ENCODE assay signal across 27 cellular contexts in the genomic region with DNA sequence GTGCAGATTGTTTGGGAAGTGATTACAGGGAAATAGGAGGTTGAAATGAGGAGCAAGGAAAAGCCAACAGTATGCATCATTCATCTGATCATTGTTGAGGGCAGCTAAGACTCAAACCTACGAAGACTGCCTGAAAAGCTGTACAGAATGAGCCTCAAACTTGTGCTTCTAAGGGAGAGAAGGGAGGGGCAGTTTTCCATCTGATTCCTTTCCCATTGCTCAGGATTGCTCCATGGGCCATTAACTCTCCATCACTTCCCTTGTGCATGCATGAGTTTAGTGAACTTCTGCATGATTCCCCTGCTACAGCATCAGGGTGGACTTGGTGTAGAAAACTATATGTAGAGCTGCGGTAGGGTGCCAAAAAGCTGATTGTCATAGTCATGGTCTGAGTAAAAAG.
"Had no signal": no experiment of that assay in that cellular context is flagged by ENCODE, and none has a peak within 500 bp of the region (broad histone marks: within the 10 kb centered on the region; RNA-seq: fewer than 3 reads in every experiment).

No MANE protein-coding gene starts in this region.

- H3K27ac Mint-ChIP-seq: activated CD4-positive, alpha-beta memory T cell treated with anti-CD3 and anti-CD28 coated beads for 36 hours; activated CD4-positive, alpha-beta T cell treated with anti-CD3 and anti-CD28 coated beads for 36 hours; activated CD4-positive, alpha-beta T cell treated with anti-CD3 and anti-CD28 coated beads, Interleukin-2, amount 10 ng/mL, durations not matched to agents 24 days and 14 days; activated CD8-positive, alpha-beta memory T cell treated with anti-CD3 and anti-CD28 coated beads, Interleukin-2, amount 10 ng/mL, durations not matched to agents 7 days and 5 days; activated CD8-positive, alpha-beta T cell treated with anti-CD3 and anti-CD28 coated beads, Interleukin-2, amount 10 ng/mL, durations not matched to agents 7 days and 5 days; activated naive CD4-positive, alpha-beta T cell treated with anti-CD3 and anti-CD28 coated beads, Interleukin-2, amount 10 ng/mL, durations not matched to agents 7 days and 5 days; activated naive CD4-positive, alpha-beta T cell treated with anti-CD3 and anti-CD28 coated beads, Interleukin-2, amount 50 U/mL, for 72 hours; activated naive CD8-positive, alpha-beta T cell treated with anti-CD3 and anti-CD28 coated beads, Interleukin-2, amount 10 ng/mL, durations not matched to agents 7 days and 5 days; activated T-cell treated with anti-CD3 and anti-CD28 coated beads, Interleukin-2, amount 50 U/mL, for 24 hours; activated T-cell treated with anti-CD3 and anti-CD28 coated beads, Interleukin-2, amount 50 U/mL, for 72 hours; dendritic cell treated with granulocyte-macrophage colony-stimulating factor and Interleukin-4, amounts not matched to agents 40 ng/mL and 50 ng/mL, for 4 days; effector memory CD8-positive, alpha-beta T cell had no signal

- H3K9me3 Mint-ChIP-seq: activated CD4-positive, alpha-beta T cell treated with anti-CD3 and anti-CD28 coated beads, Interleukin-2, amount 10 ng/mL, durations not matched to agents 24 days and 14 days had no signal

- H3K27me3 Mint-ChIP-seq: activated CD4-positive, alpha-beta memory T cell treated with anti-CD3 and anti-CD28 coated beads for 36 hours; activated CD4-positive, alpha-beta T cell treated with anti-CD3 and anti-CD28 coated beads for 36 hours; activated CD4-positive, alpha-beta T cell treated with anti-CD3 and anti-CD28 coated beads, Interleukin-2, amount 10 ng/mL, durations not matched to agents 24 days and 14 days; activated CD8-positive, alpha-beta memory T cell treated with anti-CD3 and anti-CD28 coated beads, Interleukin-2, amount 10 ng/mL, durations not matched to agents 7 days and 5 days; activated naive CD4-positive, alpha-beta T cell treated with anti-CD3 and anti-CD28 coated beads, Interleukin-2, amount 10 ng/mL, durations not matched to agents 7 days and 5 days; activated naive CD8-positive, alpha-beta T cell treated with anti-CD3 and anti-CD28 coated beads, Interleukin-2, amount 10 ng/mL, durations not matched to agents 7 days and 5 days; activated T-cell treated with anti-CD3 and anti-CD28 coated beads, Interleukin-2, amount 50 U/mL, for 24 hours; central memory CD8-positive, alpha-beta T cell; dendritic cell treated with granulocyte-macrophage colony-stimulating factor and Interleukin-4, amounts not matched to agents 40 ng/mL and 50 ng/mL, for 4 days; effector memory CD8-positive, alpha-beta T cell had no signal

- H3K4me3 ChIP-seq: coronary artery, dorsolateral prefrontal cortex, esophagus muscularis mucosa had no signal

- H3K4me1 Mint-ChIP-seq: activated CD4-positive, alpha-beta T cell treated with anti-CD3 and anti-CD28 coated beads for 36 hours; activated CD4-positive, alpha-beta T cell treated with anti-CD3 and anti-CD28 coated beads, Interleukin-2, amount 10 ng/mL, durations not matched to agents 24 days and 14 days; activated CD8-positive, alpha-beta memory T cell treated with anti-CD3 and anti-CD28 coated beads, Interleukin-2, amount 10 ng/mL, durations not matched to agents 7 days and 5 days; activated naive CD4-positive, alpha-beta T cell treated with anti-CD3 and anti-CD28 coated beads, Interleukin-2, amount 10 ng/mL, durations not matched to agents 7 days and 5 days; activated naive CD8-positive, alpha-beta T cell treated with anti-CD3 and anti-CD28 coated beads, Interleukin-2, amount 10 ng/mL, durations not matched to agents 7 days and 5 days; central memory CD8-positive, alpha-beta T cell had no signal

- DNase-seq: activated CD4-positive, alpha-beta memory T cell treated with anti-CD3 and anti-CD28 coated beads for 36 hours; activated CD4-positive, alpha-beta T cell treated with anti-CD3 and anti-CD28 coated beads for 36 hours; activated CD4-positive, alpha-beta T cell treated with anti-CD3 and anti-CD28 coated beads, Interleukin-2, amount 10 ng/mL, durations not matched to agents 24 days and 14 days; activated CD4-positive, CD25-positive, alpha-beta regulatory T cell; activated CD4-positive, CD25-positive, alpha-beta regulatory T cell treated with anti-CD3 and anti-CD28 coated beads, Interleukin-2, amount 50 U/mL, for 72 hours; activated CD8-positive, alpha-beta memory T cell treated with anti-CD3 and anti-CD28 coated beads, Interleukin-2, amount 10 ng/mL, durations not matched to agents 7 days and 5 days; activated CD8-positive, alpha-beta memory T cell treated with anti-CD3 and anti-CD28 coated beads, Interleukin-2, amount 50 U/mL, for 4 hours; activated CD8-positive, alpha-beta T cell treated with anti-CD3 and anti-CD28 coated beads, Interleukin-2, amount 10 ng/mL, durations not matched to agents 7 days and 5 days; activated gamma-delta T cell; activated naive CD4-positive, alpha-beta T cell; activated naive CD4-positive, alpha-beta T cell treated with anti-CD3 and anti-CD28 coated beads, Interleukin-2, amount 10 ng/mL, durations not matched to agents 7 days and 5 days; activated naive CD8-positive, alpha-beta T cell treated with anti-CD3 and anti-CD28 coated beads, Interleukin-2, amount 10 ng/mL, durations not matched to agents 7 days and 5 days; activated T-cell treated with anti-CD3 and anti-CD28 coated beads for 4 hours; activated T-cell treated with anti-CD3 and anti-CD28 coated beads, Interleukin-2, amount 50 U/mL, for 24 hours; activated T-cell treated with anti-CD3 and anti-CD28 coated beads, Interleukin-2, amount 50 U/mL, for 72 hours; amniotic stem cell; anterior cingulate cortex; brain microvascular endothelial cell; dorsolateral prefrontal cortex; effector memory CD8-positive, alpha-beta T cell; erythroblast; T-helper 2 cell had no signal

- H3K4me1 ChIP-seq: esophagus muscularis mucosa had no signal

- H3K4me3 Mint-ChIP-seq: activated CD4-positive, alpha-beta memory T cell treated with anti-CD3 and anti-CD28 coated beads for 36 hours; activated CD4-positive, alpha-beta T cell treated with anti-CD3 and anti-CD28 coated beads for 36 hours; activated CD4-positive, alpha-beta T cell treated with anti-CD3 and anti-CD28 coated beads, Interleukin-2, amount 10 ng/mL, durations not matched to agents 24 days and 14 days; activated CD8-positive, alpha-beta memory T cell treated with anti-CD3 and anti-CD28 coated beads, Interleukin-2, amount 10 ng/mL, durations not matched to agents 7 days and 5 days; activated CD8-positive, alpha-beta T cell treated with anti-CD3 and anti-CD28 coated beads, Interleukin-2, amount 10 ng/mL, durations not matched to agents 7 days and 5 days; activated naive CD4-positive, alpha-beta T cell treated with anti-CD3 and anti-CD28 coated beads, Interleukin-2, amount 10 ng/mL, durations not matched to agents 7 days and 5 days; activated naive CD8-positive, alpha-beta T cell treated with anti-CD3 and anti-CD28 coated beads, Interleukin-2, amount 10 ng/mL, durations not matched to agents 7 days and 5 days; activated T-cell treated with anti-CD3 and anti-CD28 coated beads, Interleukin-2, amount 50 U/mL, for 24 hours; activated T-cell treated with anti-CD3 and anti-CD28 coated beads, Interleukin-2, amount 50 U/mL, for 72 hours; central memory CD8-positive, alpha-beta T cell; dendritic cell treated with granulocyte-macrophage colony-stimulating factor and Interleukin-4, amounts not matched to agents 40 ng/mL and 50 ng/mL, for 4 days; effector memory CD8-positive, alpha-beta T cell had no signal

- H3K27me3 ChIP-seq: brain microvascular endothelial cell, dorsolateral prefrontal cortex, esophagus muscularis mucosa had no signal

- H3K36me3 ChIP-seq: brain microvascular endothelial cell, esophagus muscularis mucosa had no signal

- H3K9me3 ChIP-seq: esophagus muscularis mucosa had no signal

- ATAC-seq: activated CD4-positive, alpha-beta T cell treated with anti-CD3 and anti-CD28 coated beads for 36 hours; activated CD8-positive, alpha-beta memory T cell treated with anti-CD3 and anti-CD28 coated beads, Interleukin-2, amount 10 ng/mL, durations not matched to agents 7 days and 5 days; activated CD8-positive, alpha-beta T cell treated with anti-CD3 and anti-CD28 coated beads, Interleukin-2, amount 10 ng/mL, durations not matched to agents 7 days and 5 days; activated naive CD4-positive, alpha-beta T cell treated with anti-CD3 and anti-CD28 coated beads, Interleukin-2, amount 50 U/mL, for 72 hours; activated T-cell treated with anti-CD3 and anti-CD28 coated beads, Interleukin-2, amount 50 U/mL, for 72 hours; effector memory CD8-positive, alpha-beta T cell had no signal

- H3K27ac ChIP-seq: brain microvascular endothelial cell, coronary artery, dorsolateral prefrontal cortex, esophagus muscularis mucosa had no signal
